Comparison of ENCODE assay signal across 2 cellular contexts in the genomic region with DNA sequence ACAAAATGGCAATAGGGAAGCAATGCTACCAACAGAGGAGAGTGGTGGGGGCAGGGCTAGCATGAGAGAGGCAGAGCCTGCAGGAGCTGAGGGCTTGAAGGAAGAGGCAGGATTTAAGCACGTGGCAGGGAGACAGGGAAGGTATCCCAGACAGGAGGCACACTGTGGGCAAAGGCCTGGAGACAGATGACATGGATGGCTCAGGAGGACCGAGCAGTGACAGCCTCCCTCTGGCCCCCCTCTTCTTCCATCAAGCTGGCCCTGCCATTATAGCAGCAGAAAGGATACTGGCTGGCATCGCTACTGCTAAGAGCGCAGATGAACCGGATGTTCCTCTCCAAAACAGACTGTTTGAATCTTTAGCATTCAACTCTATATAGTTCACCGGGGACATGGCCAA.
TF ChIP-seq lines count a peak whose summit lies in the region.

No MANE protein-coding gene starts in this region.

TF ChIP-seq in SK-N-SH, 30 proteins besides CTCF, POLR2A, EP300 and RAD21 (continued from another document):
- no peak for TF ChIP-seq REST (IDR thresholded peaks at IDR 0.05; ENCODE audit: low read depth, low read length)
- no peak for TF ChIP-seq NFIC (IDR thresholded peaks at IDR 0.05; ENCODE audit: borderline replicate concordance)
- no peak for TF ChIP-seq GATA2 (CRISPR knock-in tag; IDR thresholded peaks at IDR 0.05)
- no peak for TF ChIP-seq YY1 (IDR thresholded peaks at IDR 0.05; ENCODE audit: low read depth)
- no peak for TF ChIP-seq SMC3 (IDR thresholded peaks at IDR 0.05; ENCODE audit: low read depth, low read length)
- TF ChIP-seq CHD2 (IDR thresholded peaks at IDR 0.05; ENCODE audit: low read length, partially characterized antibody), result no peak
- TF ChIP-seq POLR2AphosphoS5 (IDR thresholded peaks at IDR 0.05; ENCODE audit: low read depth, low read length), result no peak

TF ChIP-seq in SK-N-SH treated with all-trans-retinoic acid at 6 μM for 48 hours, 23 proteins besides CTCF, POLR2A, EP300 and RAD21 (continued from another document):
- TF ChIP-seq ZNF565 (CRISPR knock-in tag; conservative IDR thresholded peaks at IDR 0.05; ENCODE audit: low read depth) (no peak), TCF4 (CRISPR knock-in tag; IDR thresholded peaks at IDR 0.05; ENCODE audit: borderline replicate concordance) (no peak), GLIS3 (CRISPR knock-in tag; IDR thresholded peaks at IDR 0.05) (no peak), ZNF70 (CRISPR knock-in tag; IDR thresholded peaks at IDR 0.05) (no peak), ESRRG (CRISPR knock-in tag; IDR thresholded peaks at IDR 0.05) (no peak), BACH2 (CRISPR knock-in tag; IDR thresholded peaks at IDR 0.05; ENCODE audit: borderline replicate concordance) (no peak), ZNF8 (CRISPR knock-in tag; IDR thresholded peaks at IDR 0.05) (no peak)
